ENCODE assay signal across 1 cellular context in genomic region chr17:77132411-77133086, GRCh38.
TF ChIP-seq lines count a peak whose summit lies in the region.

No MANE protein-coding gene starts in this region.

TF ChIP-seq in K562, 482 proteins besides CTCF, POLR2A, EP300 and RAD21:
- TF ChIP-seq, protein P1, sequence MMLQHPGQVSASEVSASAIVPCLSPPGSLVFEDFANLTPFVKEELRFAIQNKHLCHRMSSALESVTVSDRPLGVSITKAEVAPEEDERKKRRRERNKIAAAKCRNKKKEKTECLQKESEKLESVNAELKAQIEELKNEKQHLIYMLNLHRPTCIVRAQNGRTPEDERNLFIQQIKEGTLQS (IDR thresholded peaks at IDR 0.05): peak; percentile 43
- TF ChIP-seq, protein P1 (CRISPR knock-in tag; conservative IDR thresholded peaks at IDR 0.05): no peak
- TF ChIP-seq ZNF354B (CRISPR knock-in tag; IDR thresholded peaks at IDR 0.05) (no peak), FOSL1 (tag; conservative IDR thresholded peaks at IDR 0.05) (peak; percentile 55)
